ENCODE assay signal across 14 cellular contexts in the genomic region with DNA sequence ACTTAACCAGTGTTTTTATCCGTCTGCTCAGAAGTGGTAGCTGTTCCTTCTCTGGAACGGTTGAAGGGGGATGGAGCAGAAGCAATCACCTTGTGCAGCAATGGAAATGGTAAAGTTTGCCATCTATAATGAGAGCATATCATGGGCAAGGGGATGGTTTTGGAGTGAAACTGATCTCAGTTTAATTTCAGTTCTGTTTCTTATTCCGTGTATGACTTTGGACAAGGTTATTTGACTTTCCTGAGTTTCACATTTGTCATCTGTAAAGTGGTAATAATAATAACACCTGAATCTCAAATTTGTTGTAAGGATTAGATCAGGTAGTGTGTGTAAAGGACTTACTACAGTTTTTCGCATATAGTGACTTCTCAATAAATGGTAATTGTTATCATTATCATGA.
DNase-seq lines count a peak whose midpoint lies in the region; ATAC-seq and TF ChIP-seq lines count a peak whose summit lies in the region.
"Had no signal": no experiment of that assay in that cellular context is flagged by ENCODE, and none has a peak within 500 bp of the region (broad histone marks: within the 10 kb centered on the region; RNA-seq: fewer than 3 reads in every experiment).

No MANE protein-coding gene starts in this region.

- CTCF ChIA-PET in Panc1 (lab: Charles Lee) = no interaction called here

- H3K4me1 ChIP-seq in Panc1 (ENCODE audit: control insufficient read depth, insufficient read depth, low read length) (peaks cover 19% of the 10 kb centered on the region; the same call in 1 of the 2 replicates), stomach (peaks cover 7 to 16% (median 12%) of the 10 kb centered on the region in 4 donors)

- H3K9me3 ChIP-seq in Panc1 (ENCODE audit: control insufficient read depth, insufficient read depth, low read depth, low read length) (no peaks in the 10 kb centered on the region), MG63 (no peaks in the 10 kb centered on the region), stomach (no peaks in the 10 kb centered on the region)
- H3K9me3 ChIP-seq: ascending aorta had no signal

- in situ Hi-C loops in Panc1 (cut with HindIII; ENCODE audit: low pct_unique_long_range_greater_than_20kb, low sequenced_read_pairs) = no loop called here

- TF ChIP-seq CTCF in Panc1 (IDR thresholded peaks at IDR 0.05) (no peak), stomach (IDR thresholded peaks at IDR 0.05) (no peak)

- no TSS peak for BruUV-seq in Panc1 (replicated peaks; lab: Mats Ljungman, UMichigan)

- TF ChIP-seq EP300 in stomach (IDR thresholded peaks at IDR 0.05) = no peak

- H3K27me3 ChIP-seq in Panc1 (ENCODE audit: control insufficient read depth, insufficient read depth, low read length) = no peaks in the 10 kb centered on the region
- H3K27me3 ChIP-seq in MG63 = no peaks in the 10 kb centered on the region
- no peaks in the 10 kb centered on the region for H3K27me3 ChIP-seq in stomach
- H3K27me3 ChIP-seq: ascending aorta, foreskin keratinocyte had no signal

- H3K27ac ChIP-seq in Panc1 (ENCODE audit: low read length) (peak overlapping the region; percentile 35; the same call in 1 of the 2 replicates), stomach (no peak overlapping the region)
- H3K27ac ChIP-seq: ascending aorta, foreskin keratinocyte had no signal

- peak; percentile 93 for ATAC-seq in GM18873 (IDR thresholded peaks at IDR 0.05; ENCODE audit: low FRiP score, unreplicated experiment)
- peak; percentile 81 for ATAC-seq in GM21528 (IDR thresholded peaks at IDR 0.05; ENCODE audit: low FRiP score, unreplicated experiment)
- ATAC-seq in HG03045 (IDR thresholded peaks at IDR 0.05; ENCODE audit: unreplicated experiment) = peak; percentile 88
- ATAC-seq in Panc1 = no peak
- ATAC-seq: activated CD4-positive, CD25-positive, alpha-beta regulatory T cell treated with anti-CD3 and anti-CD28 coated beads, Interleukin-2, amount 50 U/mL, for 24 hours; foreskin keratinocyte had no signal

- TF ChIP-seq POLR2A in stomach (IDR thresholded peaks at IDR 0.05) = no peak

- 88 to 95% (median 91%) methylated on average over 4 of the region's 4 CpGs for WGBS in stomach, 5 donors

- H3K4me3 ChIP-seq in Panc1 (ENCODE audit: low read depth in 2 of 2, low read length in 2 of 2) = no peak overlapping the region
- no peak overlapping the region for H3K4me3 ChIP-seq in MG63
- no peak overlapping the region for H3K4me3 ChIP-seq in stomach
- H3K4me3 ChIP-seq: ascending aorta had no signal

- DNase-seq in Panc1 (ENCODE audit: low read depth, low spot score) = no peak
- DNase-seq in MG63 = no peak
- DNase-seq in ureter (ENCODE audit: low spot score) = no peak
- no peak for DNase-seq in AG08396 (ENCODE audit: low spot score)
- no peak for DNase-seq in stomach
- DNase-seq: C1 segment of cervical spinal cord, foreskin keratinocyte, GOT3, NCI-H82 had no signal

- intact Hi-C loops in Panc1 (cut with micrococcal nuclease; ENCODE audit: unreplicated experiment) (no loop called here), stomach (cut with DNase I; ENCODE audit: low total_unique reads) (no loop called here)

- no peaks in the 10 kb centered on the region for H3K36me3 ChIP-seq in Panc1 (ENCODE audit: control insufficient read depth, insufficient read depth, low read length)
- H3K36me3 ChIP-seq in MG63 = no peaks in the 10 kb centered on the region
- H3K36me3 ChIP-seq in stomach = no peaks in the 10 kb centered on the region
- H3K36me3 ChIP-seq: ascending aorta had no signal

- POLR2A ChIA-PET in Panc1 (lab: Charles Lee) = no interaction called here
